ENCODE assay signal across 9 cellular contexts in the genomic region with DNA sequence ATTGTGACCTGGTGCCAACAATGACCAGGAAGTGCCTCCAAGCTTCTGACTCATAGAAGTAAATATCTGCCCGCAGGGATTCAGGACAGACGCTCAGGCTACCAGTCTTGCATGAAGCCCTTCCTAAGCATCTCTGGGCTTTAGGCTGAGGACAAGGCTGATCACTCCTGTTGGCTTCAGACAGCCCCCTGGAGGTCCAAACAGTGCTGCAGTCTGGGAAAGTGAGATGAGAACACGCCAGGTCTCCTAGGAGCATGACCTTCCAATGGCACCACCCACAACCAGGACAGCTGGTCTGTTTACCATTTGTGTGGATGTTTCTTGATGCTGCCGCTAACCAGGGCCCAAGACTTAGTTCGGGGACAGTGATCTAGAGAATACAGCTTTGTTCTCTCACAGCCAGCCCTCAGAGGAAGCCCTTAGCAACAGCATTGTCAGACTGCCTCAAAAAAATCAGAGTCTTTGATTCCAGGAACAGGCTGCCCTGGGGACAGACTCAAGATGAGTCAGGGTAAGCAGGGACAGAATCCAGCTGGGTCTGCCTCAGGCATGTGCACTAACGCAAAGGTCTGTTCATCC.
DNase-seq lines count a peak whose midpoint lies in the region; ATAC-seq and TF ChIP-seq lines count a peak whose summit lies in the region.
"Had no signal": no experiment of that assay in that cellular context is flagged by ENCODE, and none has a peak within 500 bp of the region (broad histone marks: within the 10 kb centered on the region; RNA-seq: fewer than 3 reads in every experiment).

No MANE protein-coding gene starts in this region.

- no peaks in the 10 kb centered on the region for H3K4me1 ChIP-seq in body of pancreas
- H3K4me1 ChIP-seq in aorta (ENCODE audit: control insufficient read depth in 1 of 2, insufficient read depth in 2 of 2, low read length in 2 of 2) = no peaks in the 10 kb centered on the region

- no peak overlapping the region for H3K27ac ChIP-seq in body of pancreas
- H3K27ac ChIP-seq in layer of hippocampus (ENCODE audit: low read depth, low read length) = peak overlapping the region; percentile 40
- no peak overlapping the region for H3K27ac ChIP-seq in aorta (ENCODE audit: low read depth in 1 of 2, low read length in 2 of 2)

- no peak overlapping the region for H3K4me3 ChIP-seq in body of pancreas
- H3K4me3 ChIP-seq in aorta (ENCODE audit: low read length in 2 of 2) = no peak overlapping the region

- TF ChIP-seq CTCF in body of pancreas (IDR thresholded peaks at IDR 0.05) = no peak

- H3K27me3 ChIP-seq in body of pancreas (no peaks in the 10 kb centered on the region), layer of hippocampus (ENCODE audit: control insufficient read depth, insufficient read depth, low read length) (no peaks in the 10 kb centered on the region), aorta (ENCODE audit: control insufficient read depth in 1 of 2, insufficient read depth in 2 of 2, low read length in 1 of 2) (no peaks in the 10 kb centered on the region)

- ATAC-seq in Right ventricle myocardium inferior = peak; percentile 91
- peak; percentile 35 for ATAC-seq in body of pancreas
- ATAC-seq in aorta (ENCODE audit: low FRiP score) = peak; percentile 74
- no peak for ATAC-seq in GM18873 (IDR thresholded peaks at IDR 0.05; ENCODE audit: low FRiP score, unreplicated experiment)

- DNase-seq in Right ventricle myocardium inferior (ENCODE audit: missing footprints) (peak; percentile 76), cardiac septum (ENCODE audit: low spot score) (no peak), body of pancreas (peak in 1 of 4 donors; percentile 25), aorta (no peak), NCI-H1048 (lab: John Stamatoyannopoulos, UW) (no peak)
- no peak for DNase-seq in stimulated activated CD4-positive, alpha-beta T cell treated with anti-CD3 and anti-CD28 coated beads, Interleukin-2, amount 100 ng/mL, for 24 hours
- DNase-seq: NCI-H1694 had no signal

- intact Hi-C loops in Right ventricle myocardium inferior (cut with DNase I) = no loop called here
- intact Hi-C loops in cardiac septum (cut with DNase I) = loop anchor here (1.0 kb wide), 1 partner anchor 48 kb away; no protein-coding TSS in a partner anchor
- intact Hi-C loops in body of pancreas (cut with DNase I) = no loop called here
- intact Hi-C loops in aorta (cut with DNase I) = no loop called here

- no peak for TF ChIP-seq POLR2A in body of pancreas (IDR thresholded peaks at IDR 0.05)

- no peaks in the 10 kb centered on the region for H3K36me3 ChIP-seq in body of pancreas (replicated peaks in 1 of 2; ENCODE audit: insufficient read depth in 1 of 2, low read depth in 2 of 2)
- no peaks in the 10 kb centered on the region for H3K36me3 ChIP-seq in aorta (ENCODE audit: control insufficient read depth in 1 of 2, insufficient read depth in 2 of 2, low read length in 1 of 2)

- H3K9me3 ChIP-seq in body of pancreas = peaks cover 0 to under 1% (median 0%) of the 10 kb centered on the region in 3 donors
- H3K9me3 ChIP-seq in aorta (ENCODE audit: control insufficient read depth, low read length) = peaks cover 3% of the 10 kb centered on the region

- WGBS in body of pancreas, 2 donors = 35 to 65% methylated on average over 5 to 6 of the region's 6 CpGs
- WGBS in aorta, 2 donors = 28 to 32% methylated on average over 6 of the region's 6 CpGs
